8 cellular contexts compared by ENCODE assay signal in genomic region chr3:49719214-49719884, GRCh38. TPM values are rescaled to one million over a fixed set of nuclear protein-coding genes. Genes with fewer than 3 reads are reported as not detected.
DNase-seq lines count a peak whose midpoint lies in the region; ATAC-seq and TF ChIP-seq lines count a peak whose summit lies in the region.

TSS of gene AMIGO3 (minus strand) at chr3:49719684. CDS start at chr3:49719465, 219 bp downstream.

- H3K27ac Mint-ChIP-seq in activated naive CD4-positive, alpha-beta T cell treated with anti-CD3 and anti-CD28 coated beads for 36 hours = peak within 1 kb of the TSS; percentile 24

- DNase-seq in DMS 273 (lab: John Stamatoyannopoulos, UW; ENCODE audit: unreplicated experiment) (peak; percentile 98), Karpas-422 (peak; percentile 97), SK-MEL-5 (ENCODE audit: low read depth, low spot score) (peak; percentile 88), germinal center (ENCODE audit: low spot score) (peak; percentile 96), stromal cell of bone marrow (ENCODE audit: low read depth) (peak; percentile 91)
- DNase-seq in activated naive CD4-positive, alpha-beta T cell treated with anti-CD3 and anti-CD28 coated beads for 36 hours = peak; percentile 92

- peak within 1 kb of the TSS; percentile 41 for H3K9ac ChIP-seq in Karpas-422 (ENCODE audit: low read length)

- H3K9me3 ChIP-seq in Karpas-422 (ENCODE audit: low read length) (no peaks in the 10 kb centered on the region), neutrophil (no peaks in the 10 kb centered on the region)

- ATAC-seq in GM21526 (IDR thresholded peaks at IDR 0.05; ENCODE audit: low FRiP score, unreplicated experiment) = peak; percentile 38

- H3K27me3 Mint-ChIP-seq in activated naive CD4-positive, alpha-beta T cell treated with anti-CD3 and anti-CD28 coated beads for 36 hours (ENCODE audit: low read depth) = no peaks in the 10 kb centered on the region

- intact Hi-C loops in activated naive CD4-positive, alpha-beta T cell treated with anti-CD3 and anti-CD28 coated beads for 36 hours (cut with micrococcal nuclease) = loop anchor here (1.0 to 2.0 kb wide), 3 partner anchors 67 to 185 kb away; partner anchors contain the start of gene IP6K1

- in situ Hi-C loops in SK-MEL-5 (cut with HindIII; ENCODE audit: low pct_unique_long_range_greater_than_20kb, low sequenced_read_pairs) = no loop called here

- H4K20me1 ChIP-seq in Karpas-422 (ENCODE audit: insufficient read depth, low read depth, low read length) = peaks cover 5% of the 10 kb centered on the region; the same call in 1 of the 2 replicates

- H3K4me1 ChIP-seq in Karpas-422 (ENCODE audit: low read length) (peaks cover 22% of the 10 kb centered on the region), neutrophil (ENCODE audit: control insufficient read depth in 1 of 2, insufficient read depth in 1 of 2, low read depth in 1 of 2, low read length in 1 of 2) (peaks cover 28 to 30% of the 10 kb centered on the region in 2 experiments)

- H3K9me2 ChIP-seq in Karpas-422 (replicated peaks; ENCODE audit: insufficient read depth, low read length) = no peaks in the 10 kb centered on the region

- H2AFZ ChIP-seq in Karpas-422 (ENCODE audit: low read length) = no peak within 1 kb of the TSS

- peak within 1 kb of the TSS; percentile 76 for H3K4me3 Mint-ChIP-seq in activated naive CD4-positive, alpha-beta T cell treated with anti-CD3 and anti-CD28 coated beads for 36 hours

- H3K79me2 ChIP-seq in Karpas-422 (ENCODE audit: low read length) = peaks cover 12% of the 10 kb centered on the region

- peak within 1 kb of the TSS; percentile 63 for H3K4me2 ChIP-seq in Karpas-422 (ENCODE audit: low read depth, low read length, poor library complexity, severe bottlenecking)

- no peak within 1 kb of the TSS for H3K27ac ChIP-seq in Karpas-422 (ENCODE audit: low read length)
- peak within 1 kb of the TSS; percentile 45 for H3K27ac ChIP-seq in neutrophil

- CTCF ChIA-PET in activated naive CD4-positive, alpha-beta T cell treated with anti-CD3 and anti-CD28 coated beads for 36 hours (lab: Charles Lee) = interaction anchor here (0.5 to 2.5 kb wide), 5 partner anchors 8 to 179 kb away, joined by 3 to 7 read pairs (median 4); no protein-coding TSS in a partner anchor

- H3K36me3 Mint-ChIP-seq in activated naive CD4-positive, alpha-beta T cell treated with anti-CD3 and anti-CD28 coated beads for 36 hours (ENCODE audit: low read depth) = peaks cover 10% of the 10 kb centered on the region

- H3K4me1 Mint-ChIP-seq in activated naive CD4-positive, alpha-beta T cell treated with anti-CD3 and anti-CD28 coated beads for 36 hours (ENCODE audit: low read depth) = peaks cover 33% of the 10 kb centered on the region

- H3K4me3 ChIP-seq in Karpas-422 (ENCODE audit: low read length) (peak within 1 kb of the TSS; percentile 30; the same call in 1 of the 2 replicates), neutrophil (ENCODE audit: low read depth in 1 of 2, low read length in 1 of 2) (peak within 1 kb of the TSS; percentile 71 to 73)

- H3K27me3 ChIP-seq in Karpas-422 (ENCODE audit: low read length) = no peaks in the 10 kb centered on the region
- peaks cover 14% of the 10 kb centered on the region for H3K27me3 ChIP-seq in neutrophil

- H3K36me3 ChIP-seq in Karpas-422 (ENCODE audit: insufficient read depth, low read length) = peaks cover 15% of the 10 kb centered on the region; the same call in 1 of the 2 replicates
- H3K36me3 ChIP-seq in neutrophil = peaks cover 50% of the 10 kb centered on the region

- peak; percentile 37 for TF ChIP-seq CTCF in neutrophil (IDR thresholded peaks at IDR 0.05)

- no peaks in the 10 kb centered on the region for H3K9me3 Mint-ChIP-seq in activated naive CD4-positive, alpha-beta T cell treated with anti-CD3 and anti-CD28 coated beads for 36 hours

RNA-seq across cellular contexts. Expression of gene AMIGO3, which starts in this region (rescaled TPM):
- 3.8 TPM in 1 of 2 replicates, not detected in the other for total RNA-seq in Karpas-422 (2014; rRNA removed; shearing (Covaris generic); ENCODE audit: low replicate concordance)
- 0.32 and 0.34 TPM in 2 replicates for total RNA-seq in SK-MEL-5 (2014; rRNA removed; shearing (Covaris generic))
- 1.1 and 2.0 TPM in 2 replicates for polyA plus RNA-seq in SK-MEL-5 (2015; cell fraction: cytosol; rRNA removed)
- polyA plus RNA-seq in SK-MEL-5 (2015; cell fraction: nucleus; rRNA removed) = 6.6 and 13.3 TPM in 2 replicates
- not detected for total RNA-seq in activated naive CD4-positive, alpha-beta T cell treated with anti-CD3 and anti-CD28 coated beads for 36 hours

Comparison
In these comparisons a context has a peak if more than half of its experiments do, and no peak if none do; other contexts are left out.
1. Peak in DNase-seq in activated naive CD4-positive, alpha-beta T cell treated with anti-CD3 and anti-CD28 coated beads for 36 hours; RNA of the gene not detected or under 1 TPM.